In genomic region chr7:99505324-99505662, GRCh38 we compare ENCODE assay signal across 1 cellular context.
A peak's percentile ranks its signal among the peaks of the same experiment; 100 is the strongest.
TF ChIP-seq lines count a peak whose summit lies in the region.

No MANE protein-coding gene starts in this region.

TF ChIP-seq in HEK293, 187 proteins besides CTCF, POLR2A, EP300 and RAD21 (continued from another document):
- 0 out of 2 replicates have a peak, but pooled peaks have one; percentile 1 for TF ChIP-seq ZNF692 (tag by site-specific recombination; IDR thresholded peaks at IDR 0.05)
- TF ChIP-seq ZNF24 (tag by site-specific recombination; IDR thresholded peaks at IDR 0.05), result 0 out of 2 replicates have a peak, but pooled peaks have one; percentile 1
- no peak for TF ChIP-seq ZNF280D (tag by site-specific recombination; IDR thresholded peaks at IDR 0.05)
- no peak for TF ChIP-seq SP7 (tag by site-specific recombination; IDR thresholded peaks at IDR 0.05)
